ENCODE assay signal across 22 cellular contexts in the genomic region with DNA sequence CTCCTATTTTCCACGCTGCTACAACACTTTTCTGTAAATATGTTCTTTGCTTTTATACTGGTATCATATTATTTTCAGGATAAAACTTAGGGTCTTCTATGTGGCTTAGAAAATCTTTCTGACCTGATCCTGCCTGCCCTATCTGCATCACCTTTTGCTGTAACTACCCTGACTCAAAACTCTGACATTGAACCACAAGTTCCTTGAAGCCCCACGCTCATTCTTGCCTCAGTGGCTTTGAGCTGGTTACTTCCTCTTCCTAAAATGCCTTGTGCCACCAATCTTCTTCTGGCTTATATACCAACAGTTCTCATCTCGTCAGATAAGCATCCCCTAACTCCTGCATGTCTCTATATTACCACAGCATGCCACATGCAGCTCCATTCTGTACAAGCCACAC.
DNase-seq lines count a peak whose midpoint lies in the region; ATAC-seq, FAIRE-seq and TF ChIP-seq lines count a peak whose summit lies in the region.
"Had no signal": no experiment of that assay in that cellular context is flagged by ENCODE, and none has a peak within 500 bp of the region (broad histone marks: within the 10 kb centered on the region; RNA-seq: fewer than 3 reads in every experiment).

No MANE protein-coding gene starts in this region.

- H3K4me1 ChIP-seq in Loucy (ENCODE audit: insufficient read depth, low read length, poor library complexity, severe bottlenecking): no peaks in the 10 kb centered on the region
- H3K4me1 ChIP-seq in K562 (replicated peaks in 1 of 2; ENCODE audit: control insufficient read depth in 2 of 2, insufficient read depth in 2 of 2, low read length in 2 of 2): peaks cover 0 to 8% of the 10 kb centered on the region in 2 experiments; a peak in 2 of 5 replicates
- H3K4me1 ChIP-seq: BLaER1, Caco-2 had no signal

- POLR2A ChIA-PET in K562 (lab: Yijun Ruan, JAX): interaction anchor here (1.0 kb wide), 1 partner anchor 11 kb away, joined by 4 read pairs; no protein-coding TSS in a partner anchor

- H4K20me1 ChIP-seq in Loucy (ENCODE audit: insufficient read depth, low read length, poor library complexity, severe bottlenecking) (no peaks in the 10 kb centered on the region), K562 (replicated peaks; ENCODE audit: control insufficient read depth, insufficient read depth, low read length) (no peaks in the 10 kb centered on the region)
- H4K20me1 ChIP-seq: BLaER1 had no signal

- no peak overlapping the region for H3K27ac ChIP-seq in K562 (ENCODE audit: extremely low read depth, low read depth, low read length)
- H3K27ac ChIP-seq: 22Rv1, BLaER1, C4-2B had no signal

- H3K27me3 ChIP-seq in Loucy (ENCODE audit: insufficient read depth, low read length, poor library complexity, severe bottlenecking): no peaks in the 10 kb centered on the region
- no peaks in the 10 kb centered on the region for H3K27me3 ChIP-seq in K562 (ENCODE audit: control insufficient read depth in 2 of 2, insufficient read depth in 2 of 2, low read length in 2 of 2)
- H3K27me3 ChIP-seq: BLaER1 had no signal

- no peaks in the 10 kb centered on the region for H3F3A ChIP-seq in Loucy (ENCODE audit: low read depth)

- in situ Hi-C loops in K562 (cut with MboI): no loop called here

- no peaks in the 10 kb centered on the region for H3K79me2 ChIP-seq in Loucy (ENCODE audit: insufficient read depth, low read length)
- no peaks in the 10 kb centered on the region for H3K79me2 ChIP-seq in K562 (ENCODE audit: control insufficient read depth, insufficient read depth, low read length)

- H3K4me3 ChIP-seq in Loucy (ENCODE audit: low read length, poor library complexity, severe bottlenecking): no peak overlapping the region
- H3K4me3 ChIP-seq in K562: no peak overlapping the region
- H3K4me3 ChIP-seq: BLaER1, GM23338 had no signal

- no peaks in the 10 kb centered on the region for H3K9me1 ChIP-seq in K562 (ENCODE audit: control insufficient read depth, insufficient read depth, low read length)

- WGBS in K562 (ENCODE audit: insufficient coverage, low coverage, missing lambda C conversion rate): 28% methylated on average over 3 of the region's 3 CpGs

- DNase-seq in GDM1 (lab: John Stamatoyannopoulos, UW) (peak; percentile 5), SKM-1 (lab: John Stamatoyannopoulos, UW; ENCODE audit: unreplicated experiment) (peak; percentile 46), K562 (ENCODE audit: extremely low read depth in 1 of 4, low spot score in 3 of 4) (no peak), activated gamma-delta T cell (lab: John Stamatoyannopoulos, UW) (no peak)
- no peak for DNase-seq in activated naive CD4-positive, alpha-beta T cell treated with Interleukin-2 at 50 U/mL for 16 hours
- DNase-seq: Caco-2; CD4-positive, CD25-positive, alpha-beta regulatory T cell; CD8-positive, alpha-beta T cell; DMS79; EL; GF-D8; H9 had no signal

- CTCF ChIA-PET in K562 (lab: Yijun Ruan, JAX; ENCODE audit: low intra/inter-chr PET ratio): no interaction called here

- no TSS peak for BruUV-seq in K562 (replicated peaks; lab: Mats Ljungman, UMichigan)

- TF ChIP-seq CTCF in Loucy (conservative IDR thresholded peaks at IDR 0.05; ENCODE audit: low read length) (no peak), K562 (IDR thresholded peaks at IDR 0.05 in 2 of 3, conservative IDR thresholded peaks at IDR 0.05 in 1 of 3; ENCODE audit: insufficient read depth in 2 of 3, low read depth in 1 of 3, low read length in 3 of 3) (no peak)

- H3K9me2 ChIP-seq in Loucy (replicated peaks; ENCODE audit: low read depth, low read length): no peaks in the 10 kb centered on the region

- TF ChIP-seq POLR2A in K562 (conservative IDR thresholded peaks at IDR 0.05): no peak

- no peak for TF ChIP-seq RAD21 in K562 (CRISPR knock-in tag; conservative IDR thresholded peaks at IDR 0.05 in 1 of 2, IDR thresholded peaks at IDR 0.05 in 1 of 2)

- no peak for FAIRE-seq in K562 (lab: Jason Lieb, UNC)
- FAIRE-seq: A204.1, GM12891, GM19239 had no signal

- TF ChIP-seq EP300 in K562 (IDR thresholded peaks at IDR 0.05; ENCODE audit: low read length): no peak

- H3K9me3 ChIP-seq in Loucy (ENCODE audit: insufficient read depth, low read depth, low read length) (no peaks in the 10 kb centered on the region), K562 (replicated peaks; ENCODE audit: control insufficient read depth, insufficient read depth, low read depth, low read length) (0 out of 2 replicates have a peak, but pooled peaks cover 2% of the 10 kb centered on the region)
- H3K9me3 ChIP-seq: BLaER1, Caco-2 had no signal

- 0 out of 2 replicates have a peak overlapping the region, but pooled peaks have one; percentile 24 for H2AFZ ChIP-seq in Loucy (ENCODE audit: low read length)
- peak overlapping the region; percentile 75 for H2AFZ ChIP-seq in K562 (ENCODE audit: low read depth, low read length)
- H2AFZ ChIP-seq: GM23338 had no signal

- H3K36me3 ChIP-seq in Loucy (ENCODE audit: insufficient read depth, low read length) (no peaks in the 10 kb centered on the region), K562 (ENCODE audit: control insufficient read depth, insufficient read depth, low read length) (no peaks in the 10 kb centered on the region)
- H3K36me3 ChIP-seq: BLaER1 had no signal

- ATAC-seq in K562 (peak; percentile 52), HG02970 (IDR thresholded peaks at IDR 0.05; ENCODE audit: low FRiP score, unreplicated experiment) (no peak)
- ATAC-seq: CD8-positive, alpha-beta T cell; GM23338; HCT116 had no signal

- intact Hi-C loops in K562 (cut with micrococcal nuclease): no loop called here

- no peak overlapping the region for H3K9ac ChIP-seq in Loucy (ENCODE audit: low read depth, low read length, poor library complexity, severe bottlenecking)
- no peak overlapping the region for H3K9ac ChIP-seq in K562 (ENCODE audit: insufficient read depth in 1 of 2, low read depth in 2 of 2, low read length in 2 of 2)
- H3K9ac ChIP-seq: BLaER1 had no signal

- no peak overlapping the region for H3K4me2 ChIP-seq in Loucy (ENCODE audit: low read depth, low read length, poor library complexity, severe bottlenecking)
- no peak overlapping the region; the same call in 1 of the 2 replicates for H3K4me2 ChIP-seq in K562 (ENCODE audit: insufficient read depth, low read length)
- H3K4me2 ChIP-seq: BLaER1, GM23338 had no signal

TF ChIP-seq in K562, 482 proteins besides CTCF, POLR2A, EP300 and RAD21:
- TF ChIP-seq KHSRP (IDR thresholded peaks at IDR 0.05) (no peak), CTBP1 (IDR thresholded peaks at IDR 0.05; ENCODE audit: borderline replicate concordance) (no peak), DPF2 (IDR thresholded peaks at IDR 0.05) (no peak), ZSCAN32 (CRISPR knock-in tag; IDR thresholded peaks at IDR 0.05) (no peak), TEAD2 (tag; IDR thresholded peaks at IDR 0.05) (no peak), ZC3H4 (CRISPR knock-in tag; IDR thresholded peaks at IDR 0.05; ENCODE audit: borderline replicate concordance) (no peak)
- TF ChIP-seq, protein P1, sequence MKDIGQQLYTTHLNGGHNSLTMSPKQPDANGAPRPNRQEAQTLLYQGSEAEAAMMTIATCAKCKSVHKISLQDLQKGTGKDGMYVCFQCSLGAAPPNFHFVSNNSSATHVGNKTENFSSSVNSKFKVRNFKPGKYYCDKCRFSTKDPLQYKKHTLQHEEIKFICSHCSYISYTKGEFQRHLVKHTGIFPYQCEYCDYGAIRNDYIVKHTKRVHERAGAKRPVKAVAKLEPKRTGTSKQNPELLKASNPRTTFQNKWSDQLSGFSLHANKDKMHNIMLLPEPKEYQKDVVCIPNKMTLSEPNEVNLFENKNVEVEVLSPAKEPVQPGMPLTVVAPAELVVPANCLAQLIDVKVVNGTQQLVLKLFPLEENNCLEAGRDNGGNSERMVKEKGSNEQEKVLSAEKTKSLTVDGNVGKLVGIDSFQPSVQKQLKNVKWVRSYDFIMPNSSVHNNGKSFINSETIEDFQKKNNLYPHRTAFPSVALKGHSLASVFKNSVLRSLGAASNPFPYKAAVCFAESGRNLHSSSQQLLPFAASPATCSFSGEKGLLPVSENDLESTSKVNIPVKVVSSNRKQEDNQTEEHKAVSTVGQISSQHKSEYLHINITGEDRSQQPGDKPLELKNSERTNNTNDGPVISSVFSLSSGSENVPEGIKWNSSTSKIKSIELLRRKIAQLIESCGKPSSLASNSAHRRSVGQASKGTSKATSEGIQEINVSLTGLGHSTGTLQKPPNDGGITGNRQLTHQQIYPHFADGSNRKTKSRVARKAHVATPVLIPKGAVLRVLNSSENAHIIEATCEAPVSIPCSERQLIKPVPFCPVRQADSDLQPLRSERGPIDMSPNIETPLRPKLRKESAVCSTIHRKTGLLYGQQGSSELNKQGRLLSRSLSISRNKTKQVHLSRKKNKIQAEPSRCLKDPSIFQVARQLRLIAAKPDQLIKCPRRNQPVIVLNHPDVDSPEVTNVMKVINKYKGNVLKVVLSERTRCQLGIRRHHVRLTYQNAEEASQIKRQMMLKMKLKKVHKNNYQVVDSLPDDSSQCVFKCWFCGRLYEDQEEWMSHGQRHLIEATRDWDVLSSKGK (CRISPR knock-in tag; IDR thresholded peaks at IDR 0.05): no peak
- TF ChIP-seq, protein P2, sequence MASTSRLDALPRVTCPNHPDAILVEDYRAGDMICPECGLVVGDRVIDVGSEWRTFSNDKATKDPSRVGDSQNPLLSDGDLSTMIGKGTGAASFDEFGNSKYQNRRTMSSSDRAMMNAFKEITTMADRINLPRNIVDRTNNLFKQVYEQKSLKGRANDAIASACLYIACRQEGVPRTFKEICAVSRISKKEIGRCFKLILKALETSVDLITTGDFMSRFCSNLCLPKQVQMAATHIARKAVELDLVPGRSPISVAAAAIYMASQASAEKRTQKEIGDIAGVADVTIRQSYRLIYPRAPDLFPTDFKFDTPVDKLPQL (IDR thresholded peaks at IDR 0.05; ENCODE audit: extremely low read depth, insufficient read length): no peak
TF ChIP-seq in K562: peak in this region for 0.

Comparison
In these comparisons a context has a peak if more than half of its experiments do, and no peak if none do; other contexts are left out.
1. DNase-seq: peak in GDM1 (single experiment) and SKM-1 (single experiment); none in K562 (0 of 4), activated gamma-delta T cell (single experiment) and activated naive CD4-positive, alpha-beta T cell treated with Interleukin-2 at 50 U/mL for 16 hours (single experiment).